12 cellular contexts compared by ENCODE assay signal in genomic region chr12:92439397-92439779, GRCh38.
A peak's percentile ranks its signal among the peaks of the same experiment; 100 is the strongest.
DNase-seq lines count a peak whose midpoint lies in the region; ATAC-seq, FAIRE-seq and TF ChIP-seq lines count a peak whose summit lies in the region.
"Had no signal": no experiment of that assay in that cellular context is flagged by ENCODE, and none has a peak within 500 bp of the region (broad histone marks: within the 10 kb centered on the region; RNA-seq: fewer than 3 reads in every experiment).

No MANE protein-coding gene starts in this region.

- TF ChIP-seq POLR2A in GM12878 (IDR thresholded peaks at IDR 0.05; ENCODE audit: low read depth, low read length): no peak

- WGBS in GM12878 (ENCODE audit: insufficient coverage, insufficient replicate concordance, low lambda C conversion rate, missing lambda C conversion rate): 0% methylated on average over 1 of the region's 1 CpG

- no peak overlapping the region for H3K9ac ChIP-seq in GM12878 (ENCODE audit: control insufficient read depth, insufficient read depth, low read length)
- H3K9ac ChIP-seq: parathyroid adenoma had no signal

- in situ Hi-C loops in GM12878 (cut with MboI): no loop called here

- CTCF ChIA-PET in GM12878 (lab: Yijun Ruan, JAX): interaction anchor here (0.9 to 1.0 kb wide), 2 partner anchors 10 to 31 kb away, joined by 3 to 6 read pairs; no protein-coding TSS in a partner anchor

- intact Hi-C loops in GM12878 (cut with micrococcal nuclease; ENCODE audit: unreplicated experiment) (no loop called here), lower lobe of right lung (cut with DNase I) (no loop called here)

- POLR2A ChIA-PET in GM12878 (lab: Charles Lee): interaction anchor here (0.8 to 1.9 kb wide), 4 partner anchors 9 to 76 kb away, joined by 3 to 5 read pairs (median 4); no protein-coding TSS in a partner anchor

- H3K27me3 Mint-ChIP-seq in HFFc6 (ENCODE audit: insufficient read depth): peaks cover 3% of the 10 kb centered on the region

- no peak for TF ChIP-seq EP300 in GM12878 (IDR thresholded peaks at IDR 0.05; ENCODE audit: borderline replicate concordance in 1 of 2, control insufficient read depth in 1 of 2, low read depth in 2 of 2, low read length in 2 of 2)

- H3K27ac ChIP-seq in GM12878 (ENCODE audit: control insufficient read depth, insufficient read depth): peak overlapping the region; percentile 29; the same call in 1 of the 2 replicates
- no peak overlapping the region for H3K27ac ChIP-seq in lower lobe of right lung
- H3K27ac ChIP-seq: parathyroid adenoma had no signal

- no peak for TF ChIP-seq CTCF in AG09309 (IDR thresholded peaks at IDR 0.05; ENCODE audit: control insufficient read depth, insufficient read depth, low read depth, low read length, missing control alignments)
- no peak for TF ChIP-seq CTCF in HFFc6 (IDR thresholded peaks at IDR 0.05)
- TF ChIP-seq CTCF in GM12878 (IDR thresholded peaks at IDR 0.05 in 2 of 3, conservative IDR thresholded peaks at IDR 0.05 in 1 of 3; ENCODE audit: control insufficient read depth in 2 of 3, extremely low read depth in 1 of 3, insufficient read depth in 1 of 3, low read depth in 3 of 3, low read length in 3 of 3): no peak
- TF ChIP-seq CTCF in lower lobe of right lung (IDR thresholded peaks at IDR 0.05): no peak

- H3K9me3 Mint-ChIP-seq in HFFc6: no peaks in the 10 kb centered on the region

- H3K9me3 ChIP-seq in GM12878 (replicated peaks; ENCODE audit: control insufficient read depth, insufficient read depth, low read length): peaks cover 7% of the 10 kb centered on the region; the same call in 2 of the 3 replicates
- H3K9me3 ChIP-seq in lower lobe of right lung: no peaks in the 10 kb centered on the region

- FAIRE-seq in GM12878 (lab: Jason Lieb, UNC) (no peak), frontal cortex (lab: Jason Lieb, UNC) (no peak)

- peaks cover 10% of the 10 kb centered on the region for H3K4me1 Mint-ChIP-seq in HFFc6 (ENCODE audit: low read depth)

- no peak overlapping the region for H3K4me2 ChIP-seq in GM12878 (ENCODE audit: control insufficient read depth, insufficient read depth)

- ATAC-seq in GM12878 (peak; percentile 15), lower lobe of right lung (no peak)

- SMC1A ChIA-PET in GM12878 (lab: Charles Lee; ENCODE audit: uncharacterized antibody, unreplicated experiment): interaction anchor here (1.3 to 10.0 kb wide), 9 partner anchors 6 to 76 kb away, joined by 3 to 117 read pairs (median 5); no protein-coding TSS in a partner anchor

- no peaks in the 10 kb centered on the region; the same call in 1 of the 2 replicates for H3K79me2 ChIP-seq in GM12878 (ENCODE audit: control insufficient read depth, insufficient read depth, low read length)
- H3K79me2 ChIP-seq: parathyroid adenoma had no signal

- no peaks in the 10 kb centered on the region for H4K20me1 ChIP-seq in GM12878 (ENCODE audit: control insufficient read depth, insufficient read depth)

- no peak overlapping the region for H3K4me3 Mint-ChIP-seq in HFFc6

- no TSS peak for BruUV-seq in GM12878 (replicated peaks; lab: Mats Ljungman, UMichigan)

- DNase-seq in AG09309 (ENCODE audit: low read depth): peak; percentile 48
- DNase-seq in HFFc6: peak; percentile 27
- no peak for DNase-seq in GM12878 (ENCODE audit: low read depth, low spot score)
- peak; percentile 27 for DNase-seq in kidney glomerular epithelial cell (lab: John Stamatoyannopoulos, UW)
- no peak for DNase-seq in lower lobe of right lung
- DNase-seq in stimulated activated naive CD4-positive, alpha-beta T cell (lab: John Stamatoyannopoulos, UW): no peak
- no peak for DNase-seq in NCI-H1694 (lab: John Stamatoyannopoulos, UW)
- no peak for DNase-seq in frontal cortex (ENCODE audit: low spot score in 2 of 2)
- DNase-seq: DMS79 treated with DMSO at 0.1 percent for 48 hours, MV-4-11, SIG-M5 had no signal

- H3K27ac Mint-ChIP-seq in HFFc6: no peak overlapping the region

- H2AFZ ChIP-seq in GM12878 (ENCODE audit: control insufficient read depth, low read depth, low read length): peak overlapping the region; percentile 65; the same call in 1 of the 2 replicates
- H2AFZ ChIP-seq: parathyroid adenoma had no signal

- H3K4me1 ChIP-seq in GM12878 (ENCODE audit: control insufficient read depth, insufficient read depth, low read length): peaks cover 59% of the 10 kb centered on the region
- no peaks in the 10 kb centered on the region for H3K4me1 ChIP-seq in lower lobe of right lung

- H3K36me3 ChIP-seq in GM12878 (ENCODE audit: control insufficient read depth in 2 of 2, insufficient read depth in 2 of 2, low read length in 1 of 2): no peaks in the 10 kb centered on the region
- H3K36me3 ChIP-seq in lower lobe of right lung: no peaks in the 10 kb centered on the region

- H3K4me3 ChIP-seq in AG09309 (ENCODE audit: control insufficient read depth, low read depth, low read length) (no peak overlapping the region), GM12878 (no peak overlapping the region), lower lobe of right lung (no peak overlapping the region)

- H3K27me3 ChIP-seq in GM12878 (replicated peaks in 1 of 2; ENCODE audit: control insufficient read depth in 2 of 2, insufficient read depth in 2 of 2, low read length in 1 of 2) (no peaks in the 10 kb centered on the region), lower lobe of right lung (ENCODE audit: low read depth) (no peaks in the 10 kb centered on the region)

- no peaks in the 10 kb centered on the region for H3K36me3 Mint-ChIP-seq in HFFc6 (ENCODE audit: low read depth)

- no peak for TF ChIP-seq RAD21 in GM12878 (IDR thresholded peaks at IDR 0.05; ENCODE audit: insufficient read depth, low read depth, low read length)

- RAD21 ChIA-PET in GM12878 (lab: Charles Lee; ENCODE audit: unreplicated experiment): interaction anchor here (0.7 to 2.7 kb wide), 6 partner anchors 30 to 129 kb away, joined by 3 to 6 read pairs (median 4); no protein-coding TSS in a partner anchor

TF ChIP-seq in GM12878, 131 proteins besides CTCF, POLR2A, EP300 and RAD21:
- TF ChIP-seq RBBP5 (conservative IDR thresholded peaks at IDR 0.05) (no peak), E4F1 (IDR thresholded peaks at IDR 0.05; ENCODE audit: borderline replicate concordance, partially characterized antibody) (no peak), WRNIP1 (IDR thresholded peaks at IDR 0.05; ENCODE audit: borderline replicate concordance, low read depth, low read length) (no peak), JUNB (IDR thresholded peaks at IDR 0.05) (no peak), TCF3 (IDR thresholded peaks at IDR 0.05; ENCODE audit: borderline replicate concordance, insufficient read depth, low read depth, low read length) (no peak), ZNF687 (IDR thresholded peaks at IDR 0.05) (no peak), RB1 (IDR thresholded peaks at IDR 0.05; ENCODE audit: borderline replicate concordance) (no peak), KAT2A (conservative IDR thresholded peaks at IDR 0.05; ENCODE audit: control insufficient read depth, low read depth, low read length) (no peak), NRF1 (conservative IDR thresholded peaks at IDR 0.05; ENCODE audit: low read depth, low read length) (no peak), RUNX3 (IDR thresholded peaks at IDR 0.05; ENCODE audit: low read length) (no peak), NR2F1 (conservative IDR thresholded peaks at IDR 0.05) (no peak), STAT3 (IDR thresholded peaks at IDR 0.05; ENCODE audit: low read depth, low read length) (no peak), TCF7 (IDR thresholded peaks at IDR 0.05; ENCODE audit: borderline replicate concordance) (no peak)

Comparison
In these comparisons a context has a peak if more than half of its experiments do, and no peak if none do; other contexts are left out.
1. DNase-seq: peak in AG09309 (single experiment), HFFc6 (single experiment) and kidney glomerular epithelial cell (single experiment); none in GM12878 (single experiment), lower lobe of right lung (single experiment), stimulated activated naive CD4-positive, alpha-beta T cell (0 of 6), NCI-H1694 (single experiment) and frontal cortex (0 of 2).